13 cellular contexts compared by ENCODE assay signal in the genomic region with DNA sequence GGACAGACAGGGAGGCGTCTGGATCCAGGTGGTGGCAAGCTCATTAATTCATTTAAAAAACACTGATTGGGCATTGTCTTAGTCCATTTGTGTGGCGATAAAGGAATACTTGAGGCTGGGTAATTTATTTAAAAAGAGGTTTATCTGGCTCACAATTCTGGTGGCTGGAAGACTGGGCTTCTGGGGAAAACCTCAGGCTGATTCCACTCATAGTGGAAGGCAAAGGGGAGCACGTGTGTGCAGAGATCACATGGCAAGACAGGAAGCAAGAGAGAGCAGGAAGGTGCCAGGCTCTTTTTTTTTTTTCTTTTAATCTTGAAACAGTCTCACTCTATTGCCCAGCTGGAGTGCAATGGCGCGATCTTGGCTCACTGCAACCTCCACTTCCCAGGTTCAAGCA.
"Had no signal": no experiment of that assay in that cellular context is flagged by ENCODE, and none has a peak within 500 bp of the region (broad histone marks: within the 10 kb centered on the region; RNA-seq: fewer than 3 reads in every experiment).

No MANE protein-coding gene starts in this region.

- ATAC-seq: activated CD8-positive, alpha-beta T cell treated with anti-CD3 and anti-CD28 coated beads, Interleukin-2, amount 10 ng/mL, durations not matched to agents 7 days and 5 days; activated T-cell treated with anti-CD3 and anti-CD28 coated beads, Interleukin-2, amount 50 U/mL, for 72 hours; stimulated activated naive CD8-positive, alpha-beta T cell treated with anti-CD3 and anti-CD28 coated beads, Interleukin-15, amount 100 ng/mL, for 72 hours had no signal

- H2AFZ ChIP-seq: hepatocyte had no signal

- H3K9me3 Mint-ChIP-seq: activated T-cell treated with anti-CD3 and anti-CD28 coated beads, Interleukin-2, amount 50 U/mL, for 72 hours; stimulated activated naive CD8-positive, alpha-beta T cell treated with anti-CD3 and anti-CD28 coated beads, Interleukin-15, amount 100 ng/mL, for 72 hours; WTC11 had no signal

- DNase-seq: activated CD4-positive, alpha-beta T cell treated with anti-CD3 and anti-CD28 coated beads for 48 hours; activated CD8-positive, alpha-beta memory T cell treated with anti-CD3 and anti-CD28 coated beads, Interleukin-2, amount 50 U/mL, for 48 hours; activated CD8-positive, alpha-beta T cell treated with anti-CD3 and anti-CD28 coated beads, Interleukin-2, amount 10 ng/mL, durations not matched to agents 7 days and 5 days; activated gamma-delta T cell; activated T-cell treated with anti-CD3 and anti-CD28 coated beads, Interleukin-2, amount 50 U/mL, for 72 hours; anterior cingulate cortex; effector memory CD4-positive, alpha-beta T cell; islet precursor cell; midbrain; stimulated activated naive CD8-positive, alpha-beta T cell treated with anti-CD3 and anti-CD28 coated beads, Interleukin-15, amount 100 ng/mL, for 72 hours had no signal

- H3K27ac Mint-ChIP-seq: activated CD8-positive, alpha-beta T cell treated with anti-CD3 and anti-CD28 coated beads, Interleukin-2, amount 10 ng/mL, durations not matched to agents 7 days and 5 days; activated T-cell treated with anti-CD3 and anti-CD28 coated beads, Interleukin-2, amount 50 U/mL, for 72 hours; stimulated activated naive CD8-positive, alpha-beta T cell treated with anti-CD3 and anti-CD28 coated beads, Interleukin-15, amount 100 ng/mL, for 72 hours had no signal

- H3K36me3 Mint-ChIP-seq: WTC11 had no signal

- H3K79me2 ChIP-seq: hepatocyte had no signal

- H3K9me3 ChIP-seq: thoracic aorta had no signal

- H3K4me2 ChIP-seq: hepatocyte had no signal

- H3K27ac ChIP-seq: hepatocyte, thoracic aorta had no signal

- H3K4me3 ChIP-seq: hepatocyte, thoracic aorta had no signal

- H3K4me3 Mint-ChIP-seq: activated CD8-positive, alpha-beta T cell treated with anti-CD3 and anti-CD28 coated beads, Interleukin-2, amount 10 ng/mL, durations not matched to agents 7 days and 5 days; activated T-cell treated with anti-CD3 and anti-CD28 coated beads, Interleukin-2, amount 50 U/mL, for 72 hours; stimulated activated naive CD8-positive, alpha-beta T cell treated with anti-CD3 and anti-CD28 coated beads, Interleukin-15, amount 100 ng/mL, for 72 hours had no signal

- H3K36me3 ChIP-seq: thoracic aorta had no signal
